Comparison of ENCODE assay signal across 8 cellular contexts in the genomic region with DNA sequence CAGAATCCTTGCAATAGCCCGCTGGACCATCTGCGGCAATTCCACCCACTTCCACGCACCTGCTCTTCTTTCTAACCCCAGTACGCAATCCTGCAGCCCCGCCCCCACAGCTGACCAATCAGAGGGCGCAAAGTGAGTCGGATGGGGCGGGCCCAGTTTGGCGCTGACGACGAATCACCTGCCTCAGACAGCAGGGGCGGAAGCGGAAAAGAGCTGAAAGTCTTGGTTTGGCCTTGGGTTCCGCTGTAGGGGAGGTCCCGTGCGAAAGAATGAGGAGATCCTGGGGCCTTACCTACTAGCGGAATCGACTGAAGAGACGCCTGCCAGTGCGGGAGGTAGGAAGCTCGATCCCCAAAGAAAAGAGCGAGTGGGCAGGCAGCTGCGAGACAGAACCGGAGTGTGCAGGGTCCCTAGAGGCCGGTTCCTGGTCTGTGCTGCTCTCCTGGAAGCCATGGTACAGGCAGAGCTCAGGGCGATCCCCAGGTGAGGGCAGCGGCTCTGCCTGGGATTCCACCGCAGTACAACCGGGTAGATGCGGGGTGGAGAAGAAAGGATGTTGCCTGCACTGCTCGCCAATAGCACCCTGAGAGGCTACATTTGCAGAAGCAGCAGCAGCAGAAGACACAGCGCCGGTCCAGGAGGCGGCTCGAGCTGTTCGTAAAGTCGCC. TPM values are rescaled to one million over a fixed set of nuclear protein-coding genes. Genes with fewer than 3 reads are reported as not detected.
DNase-seq lines count a peak whose midpoint lies in the region; TF ChIP-seq lines count a peak whose summit lies in the region.

A gene (plus strand): TSS at position 225 of the 668 bp plus-strand sequence. CDS start 560 bp downstream, outside the sequence.

- H3K4me3 ChIP-seq in effector memory CD4-positive, alpha-beta T cell (ENCODE audit: insufficient read depth, low read depth, low read length, poor library complexity, severe bottlenecking): peak within 1 kb of the TSS; percentile 80

- CTCF ChIA-PET in activated CD8-positive, alpha-beta memory T cell treated with anti-CD3 and anti-CD28 coated beads for 36 hours (lab: Charles Lee): interaction anchor here (0.8 to 2.2 kb wide), 6 partner anchors 27 to 249 kb away, joined by 3 to 8 read pairs (median 3); no protein-coding TSS in a partner anchor

- POLR2A ChIA-PET in activated CD8-positive, alpha-beta memory T cell treated with anti-CD3 and anti-CD28 coated beads for 36 hours (lab: Charles Lee): interaction anchor here (0.6 to 3.0 kb wide), 4 partner anchors 67 to 435 kb away, joined by 3 to 17 read pairs (median 6); a partner anchor contains a TSS

- no peaks in the 10 kb centered on the region for H3K9me3 ChIP-seq in effector memory CD4-positive, alpha-beta T cell (ENCODE audit: control insufficient read depth, low read length)

- DNase-seq in CMK (ENCODE audit: low read depth): peak; percentile 86
- peak; percentile 91 for DNase-seq in GM20000 (ENCODE audit: low spot score)
- DNase-seq in HT-29 (ENCODE audit: low spot score): peak; percentile 93
- peak; percentile 91 to 95 for DNase-seq in NOMO-1 (lab: John Stamatoyannopoulos, UW; ENCODE audit: unreplicated experiment in 2 of 2)
- peak; percentile 94 to 98 (median 97) for DNase-seq in effector memory CD4-positive, alpha-beta T cell
- peak; percentile 95 for DNase-seq in lung microvascular endothelial cell (ENCODE audit: low read depth in 2 of 2)
- peak; percentile 97 to 98 (median 97) for DNase-seq in stimulated activated CD4-positive, alpha-beta T cell treated with anti-CD3 and anti-CD28 coated beads, TNF-alpha, amount 100 ng/mL, for 48 hours (ENCODE audit: low read depth in 3 of 3)

- peaks cover 13% of the 10 kb centered on the region for H3K4me1 ChIP-seq in effector memory CD4-positive, alpha-beta T cell (ENCODE audit: control insufficient read depth, insufficient read depth, low read length, poor library complexity, severe bottlenecking)

- H3K27ac ChIP-seq in effector memory CD4-positive, alpha-beta T cell (ENCODE audit: insufficient read depth, low read length, poor library complexity, severe bottlenecking): peak within 1 kb of the TSS; percentile 94

- H3K36me3 ChIP-seq in effector memory CD4-positive, alpha-beta T cell (ENCODE audit: control insufficient read depth, insufficient read depth, low read length): no peaks in the 10 kb centered on the region

- no peak for TF ChIP-seq CTCF in GM20000 (IDR thresholded peaks at IDR 0.05; ENCODE audit: extremely low read depth, missing control alignments)

- no peaks in the 10 kb centered on the region for H3K27me3 ChIP-seq in effector memory CD4-positive, alpha-beta T cell (replicated peaks; ENCODE audit: control insufficient read depth, insufficient read depth, low read length, poor library complexity, severe bottlenecking)

RNA-seq across cellular contexts. Expression of the gene that starts here (rescaled TPM):
- total RNA-seq in HT-29 (2014; rRNA removed; shearing (Covaris generic)): 17.0 and 17.1 TPM in 2 replicates
- total RNA-seq in activated CD8-positive, alpha-beta memory T cell treated with anti-CD3 and anti-CD28 coated beads for 36 hours: 10 to 100 TPM; 29.2 to 31.8 TPM
- total RNA-seq in lung microvascular endothelial cell: 18.7 and 29.8 TPM in 2 replicates

Comparison
In these comparisons a context has a peak if more than half of its experiments do, and no peak if none do; other contexts are left out.
1. Peak in every context shown above with its lines: DNase-seq, H3K4me3 ChIP-seq and H3K27ac ChIP-seq.